8 cellular contexts compared by ENCODE assay signal in the genomic region with DNA sequence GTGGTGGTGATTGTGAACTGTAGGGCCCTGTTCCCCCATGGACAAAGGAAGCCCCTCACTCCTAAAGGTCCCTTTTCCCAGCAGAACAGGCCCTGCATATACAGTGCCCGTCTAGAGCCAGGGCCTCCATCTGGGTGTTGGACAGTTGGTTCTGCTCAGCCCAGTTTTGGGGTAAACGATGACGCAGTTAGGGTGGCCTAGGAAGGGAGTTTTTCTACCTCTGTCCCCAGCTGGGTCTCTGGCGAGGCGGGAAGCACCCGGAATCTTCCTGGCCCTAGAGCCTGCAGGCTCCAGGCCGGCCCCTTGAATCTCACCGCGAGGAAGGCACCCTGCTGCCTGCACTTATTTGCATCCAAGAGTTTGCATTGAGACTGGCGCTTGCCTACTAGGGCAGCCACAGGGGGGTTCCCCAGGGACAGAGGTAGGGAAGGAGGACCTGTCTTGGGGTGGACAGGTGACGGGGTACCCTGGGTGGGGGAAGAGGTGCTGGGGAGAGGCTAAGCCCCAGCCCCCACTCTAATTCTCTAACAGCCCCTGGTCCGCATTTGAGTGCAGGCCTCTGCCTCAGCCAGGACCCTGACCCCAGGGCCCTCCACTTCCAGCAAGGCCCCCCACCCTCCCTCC. TPM values are rescaled to one million over a fixed set of nuclear protein-coding genes. Genes with fewer than 3 reads are reported as not detected.
DNase-seq lines count a peak whose midpoint lies in the region; ATAC-seq and TF ChIP-seq lines count a peak whose summit lies in the region.

No MANE protein-coding gene starts in this region.

- peaks cover 43% of the 10 kb centered on the region for H3K4me1 Mint-ChIP-seq in CD8-positive, alpha-beta T cell (ENCODE audit: low read depth)
- H3K4me1 Mint-ChIP-seq in T-cell (peaks cover 32 to 40% (median 33%) of the 10 kb centered on the region in 3 donors), endothelial cell (ENCODE audit: unreplicated experiment) (peaks cover 12% of the 10 kb centered on the region)
- peaks cover 17 to 49% (median 35%) of the 10 kb centered on the region in 4 donors for H3K4me1 Mint-ChIP-seq in naive thymus-derived CD8-positive, alpha-beta T cell

- no peaks in the 10 kb centered on the region for H3K27me3 ChIP-seq in CD8-positive, alpha-beta T cell (ENCODE audit: insufficient read depth, low read length)

- no peaks in the 10 kb centered on the region for H3K9me3 ChIP-seq in CD8-positive, alpha-beta T cell (ENCODE audit: low read length)

- POLR2A ChIA-PET in CD8-positive, alpha-beta T cell (lab: Charles Lee), result no interaction called here
- POLR2A ChIA-PET in T-cell (lab: Charles Lee), result no interaction called here
- POLR2A ChIA-PET in naive thymus-derived CD8-positive, alpha-beta T cell (lab: Charles Lee), result interaction anchor here (1.1 kb wide), 1 partner anchor 10 kb away, joined by 6 read pairs; no protein-coding TSS in a partner anchor

- CTCF ChIA-PET in CD8-positive, alpha-beta T cell (lab: Charles Lee), result interaction anchor here (0.9 to 1.3 kb wide), 2 partner anchors 13 to 95 kb away, joined by 3 read pairs; no protein-coding TSS in a partner anchor
- CTCF ChIA-PET in T-cell (lab: Charles Lee), result no interaction called here

- H3K27ac ChIP-seq in CD8-positive, alpha-beta T cell (ENCODE audit: low read depth, low read length), result no peak overlapping the region

- DNase-seq in CD8-positive, alpha-beta T cell, result peak in 3 of 7 experiments; percentile 6 to 56 (median 12)
- DNase-seq in T-cell (peak in 10 of 34 experiments; percentile 2 to 22 (median 8)), endothelial cell (ENCODE audit: low spot score) (peak; percentile 42), cortex of kidney (lab: John Stamatoyannopoulos, UW) (no peak), COLO829 (ENCODE audit: low spot score) (no peak)
- peak in 8 of 10 donors; percentile 10 to 25 (median 18) for DNase-seq in naive thymus-derived CD8-positive, alpha-beta T cell

- TF ChIP-seq CTCF in CD8-positive, alpha-beta T cell (IDR thresholded peaks at IDR 0.05), result no peak
- no peak for TF ChIP-seq CTCF in endothelial cell (IDR thresholded peaks at IDR 0.05; ENCODE audit: unreplicated experiment)

- H3K27me3 Mint-ChIP-seq in CD8-positive, alpha-beta T cell (ENCODE audit: low read depth), result no peaks in the 10 kb centered on the region
- H3K27me3 Mint-ChIP-seq in T-cell, result no peaks in the 10 kb centered on the region
- peaks cover under 1% of the 10 kb centered on the region for H3K27me3 Mint-ChIP-seq in endothelial cell (ENCODE audit: unreplicated experiment)
- no peaks in the 10 kb centered on the region for H3K27me3 Mint-ChIP-seq in naive thymus-derived CD8-positive, alpha-beta T cell

- intact Hi-C loops in CD8-positive, alpha-beta T cell (cut with DNase I, micrococcal nuclease), result loop anchor here (2.0 to 10.0 kb wide), 6 partner anchors 71 to 244 kb away; partner anchors contain the start of gene COX7A2L (in 1 of the 2)

- peak overlapping the region; percentile 80 for H3K4me3 Mint-ChIP-seq in CD8-positive, alpha-beta T cell
- H3K4me3 Mint-ChIP-seq in T-cell, result peak overlapping the region; percentile 63 to 72 (median 65)
- peak overlapping the region; percentile 92 for H3K4me3 Mint-ChIP-seq in endothelial cell (ENCODE audit: unreplicated experiment)
- H3K4me3 Mint-ChIP-seq in naive thymus-derived CD8-positive, alpha-beta T cell, result peak overlapping the region; percentile 69 to 91 (median 80)

- H3K4me3 ChIP-seq in CD8-positive, alpha-beta T cell (ENCODE audit: low read depth, low read length), result no peak overlapping the region

- no peaks in the 10 kb centered on the region for H3K9me3 Mint-ChIP-seq in CD8-positive, alpha-beta T cell
- H3K9me3 Mint-ChIP-seq in T-cell, result no peaks in the 10 kb centered on the region
- no peaks in the 10 kb centered on the region for H3K9me3 Mint-ChIP-seq in endothelial cell (ENCODE audit: unreplicated experiment)
- H3K9me3 Mint-ChIP-seq in naive thymus-derived CD8-positive, alpha-beta T cell, result no peaks in the 10 kb centered on the region

- peaks cover 37% of the 10 kb centered on the region for H3K4me1 ChIP-seq in CD8-positive, alpha-beta T cell (ENCODE audit: insufficient read depth, low read length)

- H3K36me3 Mint-ChIP-seq in CD8-positive, alpha-beta T cell, result peaks cover 15% of the 10 kb centered on the region
- H3K36me3 Mint-ChIP-seq in T-cell (peaks cover 2% of the 10 kb centered on the region), endothelial cell (ENCODE audit: low read depth, unreplicated experiment) (peaks cover 9% of the 10 kb centered on the region)
- peaks cover 0 to 19% (median 3%) of the 10 kb centered on the region in 3 donors for H3K36me3 Mint-ChIP-seq in naive thymus-derived CD8-positive, alpha-beta T cell

- ATAC-seq in CD8-positive, alpha-beta T cell, result no peak
- peak; percentile 70 for ATAC-seq in GM19043 (IDR thresholded peaks at IDR 0.05; ENCODE audit: low read depth, unreplicated experiment)
- peak; percentile 57 for ATAC-seq in HG03175 (IDR thresholded peaks at IDR 0.05; ENCODE audit: unreplicated experiment)
- ATAC-seq in T-cell (replicated peaks in 1 of 4), result peak in 2 of 4 experiments; percentile 3 to 25
- peak; percentile 28 to 35 for ATAC-seq in naive thymus-derived CD8-positive, alpha-beta T cell

- no peaks in the 10 kb centered on the region for H3K36me3 ChIP-seq in CD8-positive, alpha-beta T cell (ENCODE audit: insufficient read depth, low read length)

- H3K27ac Mint-ChIP-seq in CD8-positive, alpha-beta T cell, result peak overlapping the region; percentile 70
- peak overlapping the region; percentile 47 to 87 for H3K27ac Mint-ChIP-seq in T-cell
- H3K27ac Mint-ChIP-seq in endothelial cell (ENCODE audit: unreplicated experiment), result peak overlapping the region; percentile 57
- peak overlapping the region; percentile 75 to 93 (median 90) for H3K27ac Mint-ChIP-seq in naive thymus-derived CD8-positive, alpha-beta T cell

RNA-seq across cellular contexts. Expression of gene MTA3, which starts 0.5 kb away (rescaled TPM):
- total RNA-seq in CD8-positive, alpha-beta T cell, result 10 to 100 TPM; 17.6 to 18.4 TPM
- total RNA-seq in T-cell (10 to 100 TPM; 20.9 to 42.4 (median 24.6) TPM), endothelial cell (ENCODE audit: unreplicated experiment) (105 TPM)
- 10 to 100 TPM; 36.7 to 40.4 TPM for total RNA-seq in naive thymus-derived CD8-positive, alpha-beta T cell
- 10 to 100 TPM; 17.1 to 21.4 (median 18.8) TPM for polyA plus RNA-seq in naive thymus-derived CD8-positive, alpha-beta T cell

Comparison
In these comparisons a context has a peak if more than half of its experiments do, and no peak if none do; other contexts are left out.
1. DNase-seq: peak in endothelial cell (single experiment) and naive thymus-derived CD8-positive, alpha-beta T cell (8 of 10); none in cortex of kidney (single experiment) and COLO829 (single experiment).
2. Peak in every context shown above with its lines, with median percentiles within 50 percentile points of each other: H3K27ac Mint-ChIP-seq and H3K4me3 Mint-ChIP-seq.